Comparison of ENCODE assay signal across 20 cellular contexts in the genomic region with DNA sequence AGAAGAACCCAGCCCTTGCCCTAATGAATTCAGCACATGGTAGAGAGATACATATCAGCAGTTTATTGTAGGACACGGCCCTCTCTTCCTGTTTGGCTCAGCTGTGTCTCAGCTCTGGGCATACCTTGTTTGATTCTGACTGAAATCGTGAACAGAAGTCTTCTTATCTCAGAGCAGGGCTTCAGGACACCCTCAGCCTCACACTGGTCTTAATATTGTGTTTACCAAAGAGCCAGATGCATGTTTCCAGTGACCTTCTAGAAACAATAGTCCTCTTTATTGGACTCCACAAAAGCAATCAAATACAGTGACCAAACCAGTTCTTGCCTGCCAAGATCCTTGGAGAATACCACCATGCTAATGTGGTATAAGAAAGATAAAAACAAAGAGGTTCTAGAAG. TPM values are rescaled to one million over a fixed set of nuclear protein-coding genes. Genes with fewer than 3 reads are reported as not detected.
DNase-seq lines count a peak whose midpoint lies in the region; ATAC-seq, FAIRE-seq and TF ChIP-seq lines count a peak whose summit lies in the region.
"Had no signal": no experiment of that assay in that cellular context is flagged by ENCODE, and none has a peak within 500 bp of the region (broad histone marks: within the 10 kb centered on the region; RNA-seq: fewer than 3 reads in every experiment).

No MANE protein-coding gene starts in this region.

- no peak for TF ChIP-seq CTCF in pancreas (IDR thresholded peaks at IDR 0.05)
- no peak for TF ChIP-seq CTCF in testis (IDR thresholded peaks at IDR 0.05)
- TF ChIP-seq CTCF in HFFc6 (IDR thresholded peaks at IDR 0.05), result no peak

- H3K27me3 ChIP-seq in pancreas, result no peaks in the 10 kb centered on the region
- H3K27me3 ChIP-seq in testis, result no peaks in the 10 kb centered on the region

- H3K27me3 Mint-ChIP-seq in HFFc6 (ENCODE audit: insufficient read depth), result no peaks in the 10 kb centered on the region

- WGBS in pancreas, 2 donors, result 10 to 24% methylated on average over 2 of the region's 2 CpGs
- 57 to 75% methylated on average over 2 of the region's 2 CpGs for WGBS in testis, 2 donors

- H3K36me3 ChIP-seq in pancreas (no peaks in the 10 kb centered on the region), testis (ENCODE audit: low read depth, missing control alignments) (no peaks in the 10 kb centered on the region)

- peaks cover 10% of the 10 kb centered on the region; the same call in 1 of the 2 replicates for H3K4me1 Mint-ChIP-seq in HFFc6 (ENCODE audit: low read depth)

- peaks cover 20% of the 10 kb centered on the region for H3K9me3 Mint-ChIP-seq in HFFc6

- intact Hi-C loops in pancreas (cut with DNase I) (no loop called here), testis (cut with DNase I; ENCODE audit: low total_unique reads) (no loop called here)

- DNase-seq in activated effector memory CD4-positive, alpha-beta T cell treated with anti-CD3 and anti-CD28 coated beads, Interleukin-2, amount 50 U/mL, for 16 hours, result peak; percentile 12
- DNase-seq in activated effector memory CD4-positive, alpha-beta T cell treated with Interleukin-2 at 50 U/mL for 16 hours, result no peak
- DNase-seq in foreskin melanocyte, result peak; percentile 85
- no peak for DNase-seq in pancreas
- DNase-seq in testis, result peak; percentile 35
- no peak for DNase-seq in NCI-H1105 treated with DMSO at 0.1 percent for 48 hours (lab: John Stamatoyannopoulos, UW)
- DNase-seq in HFFc6, result no peak
- no peak for DNase-seq in NCI-H510A treated with DMSO at 0.1 percent for 48 hours (lab: John Stamatoyannopoulos, UW)
- DNase-seq: COR-L47, GM23248, NCI-H146, NCI-H2081 treated with DMSO at 0.1 percent for 48 hours, NCI-H226, NCI-H82, Right ventricle myocardium superior had no signal

- no peak for FAIRE-seq in pancreas (lab: Jason Lieb, UNC)
- FAIRE-seq: GM12878, GM19239, K562 had no signal

- no peak overlapping the region for H3K27ac ChIP-seq in pancreas
- no peak overlapping the region for H3K27ac ChIP-seq in testis
- H3K27ac ChIP-seq: GM23248 had no signal

- H3K4me3 Mint-ChIP-seq in HFFc6, result no peak overlapping the region

- H3K4me1 ChIP-seq in pancreas (no peaks in the 10 kb centered on the region), testis (no peaks in the 10 kb centered on the region)

- no peak overlapping the region for H3K4me3 ChIP-seq in pancreas
- H3K4me3 ChIP-seq in testis, result no peak overlapping the region
- H3K4me3 ChIP-seq: GM12878, GM23248, K562 had no signal

- no peaks in the 10 kb centered on the region for H3K9me3 ChIP-seq in pancreas
- no peaks in the 10 kb centered on the region for H3K9me3 ChIP-seq in testis

- peaks cover 2% of the 10 kb centered on the region; the same call in 1 of the 2 replicates for H3K36me3 Mint-ChIP-seq in HFFc6 (ENCODE audit: low read depth)

- H3K27ac Mint-ChIP-seq in HFFc6, result no peak overlapping the region

- no peak for TF ChIP-seq POLR2A in testis (IDR thresholded peaks at IDR 0.05)

- peak in 3 of 4 donors; percentile 38 to 66 (median 65) for ATAC-seq in pancreas
- ATAC-seq: GM12878, HCT116, K562, Panc1 had no signal

RNA-seq across cellular contexts. Expression of gene FAM174B, which starts 54.7 kb away (rescaled TPM):
- total RNA-seq in pancreas (100 to 1,000 TPM in 1 of 6 donors, 10 to 100 TPM in 5; 42.3 to 122 (median 73.6) TPM), testis (10 to 100 TPM; 15.7 to 18.6 TPM)
- polyA plus RNA-seq in pancreas (10 to 100 TPM; 26.0 to 26.8 TPM), testis (ENCODE audit: insufficient read depth, low read depth, low replicate concordance) (18.7 TPM)
- 1 to 10 TPM; 1.2 to 7.0 (median 2.3) TPM for total RNA-seq in HFFc6 (2021; fragmentation: NEBNext Ultra II Directional; extraction: Animal tissue kit (Norgen Biotek cat#: 25700))

Comparison
In these comparisons a context has a peak if more than half of its experiments do, and no peak if none do; other contexts are left out.
1. DNase-seq: peak in activated effector memory CD4-positive, alpha-beta T cell treated with anti-CD3 and anti-CD28 coated beads, Interleukin-2, amount 50 U/mL, for 16 hours (single experiment), foreskin melanocyte (single experiment) and testis (single experiment); none in activated effector memory CD4-positive, alpha-beta T cell treated with Interleukin-2 at 50 U/mL for 16 hours (single experiment), pancreas (0 of 6), NCI-H1105 treated with DMSO at 0.1 percent for 48 hours (single experiment), HFFc6 (single experiment) and NCI-H510A treated with DMSO at 0.1 percent for 48 hours (single experiment).